ENCODE assay signal across 1 cellular context in the genomic region with DNA sequence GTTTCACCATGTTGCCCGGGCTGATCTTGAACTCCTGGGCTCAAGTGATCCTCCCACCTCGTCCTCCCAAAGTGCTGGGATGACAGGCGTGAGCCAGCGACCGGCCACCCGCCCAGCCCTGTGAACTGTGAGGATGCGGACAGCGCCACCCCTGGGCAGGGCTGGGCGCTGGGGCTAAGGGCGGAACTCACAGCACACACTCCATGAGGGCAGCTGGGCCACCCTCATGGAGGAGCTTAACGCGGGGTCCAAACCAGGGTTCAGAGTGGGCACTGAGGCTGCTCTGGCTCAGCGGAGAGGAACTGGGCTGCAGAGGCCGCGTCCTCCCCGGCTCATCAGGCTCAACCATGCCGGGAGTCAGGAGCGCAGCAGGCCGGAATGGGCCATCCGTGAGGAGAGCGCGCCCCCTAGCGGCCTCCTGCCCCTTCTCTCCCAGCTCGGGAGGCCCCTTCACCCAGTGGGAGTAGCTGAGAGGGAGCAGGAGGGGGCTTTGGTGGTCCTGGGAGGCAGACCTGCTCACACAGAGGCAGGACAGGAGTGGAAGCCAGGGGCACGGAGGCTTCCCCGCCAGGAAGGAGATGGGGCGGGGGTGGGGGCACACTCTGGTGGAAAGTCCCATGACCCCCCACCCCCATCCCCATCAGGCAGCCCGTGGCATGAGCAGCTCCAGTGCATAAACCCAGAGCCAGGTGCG.
TF ChIP-seq lines count a peak whose summit lies in the region.

No MANE protein-coding gene starts in this region.

TF ChIP-seq in K562, 482 proteins besides CTCF, POLR2A, EP300 and RAD21 (continued from another document):
- TF ChIP-seq, protein P1, sequence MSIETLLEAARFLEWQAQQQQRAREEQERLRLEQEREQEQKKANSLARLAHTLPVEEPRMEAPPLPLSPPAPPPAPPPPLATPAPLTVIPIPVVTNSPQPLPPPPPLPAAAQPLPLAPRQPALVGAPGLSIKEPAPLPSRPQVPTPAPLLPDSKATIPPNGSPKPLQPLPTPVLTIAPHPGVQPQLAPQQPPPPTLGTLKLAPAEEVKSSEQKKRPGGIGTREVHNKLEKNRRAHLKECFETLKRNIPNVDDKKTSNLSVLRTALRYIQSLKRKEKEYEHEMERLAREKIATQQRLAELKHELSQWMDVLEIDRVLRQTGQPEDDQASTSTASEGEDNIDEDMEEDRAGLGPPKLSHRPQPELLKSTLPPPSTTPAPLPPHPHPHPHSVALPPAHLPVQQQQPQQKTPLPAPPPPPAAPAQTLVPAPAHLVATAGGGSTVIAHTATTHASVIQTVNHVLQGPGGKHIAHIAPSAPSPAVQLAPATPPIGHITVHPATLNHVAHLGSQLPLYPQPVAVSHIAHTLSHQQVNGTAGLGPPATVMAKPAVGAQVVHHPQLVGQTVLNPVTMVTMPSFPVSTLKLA (conservative IDR thresholded peaks at IDR 0.05), result peak in 1 of 2 experiments; percentile 58; a peak in 2 of 4 replicates
- TF ChIP-seq, protein P2, sequence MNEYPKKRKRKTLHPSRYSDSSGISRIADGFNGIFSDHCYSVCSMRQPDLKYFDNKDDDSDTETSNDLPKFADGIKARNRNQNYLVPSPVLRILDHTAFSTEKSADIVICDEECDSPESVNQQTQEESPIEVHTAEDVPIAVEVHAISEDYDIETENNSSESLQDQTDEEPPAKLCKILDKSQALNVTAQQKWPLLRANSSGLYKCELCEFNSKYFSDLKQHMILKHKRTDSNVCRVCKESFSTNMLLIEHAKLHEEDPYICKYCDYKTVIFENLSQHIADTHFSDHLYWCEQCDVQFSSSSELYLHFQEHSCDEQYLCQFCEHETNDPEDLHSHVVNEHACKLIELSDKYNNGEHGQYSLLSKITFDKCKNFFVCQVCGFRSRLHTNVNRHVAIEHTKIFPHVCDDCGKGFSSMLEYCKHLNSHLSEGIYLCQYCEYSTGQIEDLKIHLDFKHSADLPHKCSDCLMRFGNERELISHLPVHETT (CRISPR knock-in tag; conservative IDR thresholded peaks at IDR 0.05 in 1 of 2, IDR thresholded peaks at IDR 0.05 in 1 of 2), result no peak
- TF ChIP-seq PBX2 (CRISPR knock-in tag; IDR thresholded peaks at IDR 0.05; ENCODE audit: low read depth) (no peak), PBX2 (tag; conservative IDR thresholded peaks at IDR 0.05; ENCODE audit: low read depth) (no peak), PTBP1 (IDR thresholded peaks at IDR 0.05; ENCODE audit: low read depth, low read length) (0 out of 2 replicates have a peak, but pooled peaks have one; percentile 44), PHTF2 (CRISPR knock-in tag; IDR thresholded peaks at IDR 0.05) (no peak), SMARCE1 (IDR thresholded peaks at IDR 0.05) (0 out of 2 replicates have a peak, but pooled peaks have one; percentile 44), SMARCA5 (IDR thresholded peaks at IDR 0.05) (peak; percentile 73; the same call in 1 of the 2 replicates), SMARCC2 (IDR thresholded peaks at IDR 0.05; ENCODE audit: low read depth) (0 out of 2 replicates have a peak, but pooled peaks have one; percentile 17), STAG1 (CRISPR knock-in tag; IDR thresholded peaks at IDR 0.05; ENCODE audit: borderline replicate concordance) (peak; percentile 89; the same call in 1 of the 2 replicates)
- TF ChIP-seq, protein P3, sequence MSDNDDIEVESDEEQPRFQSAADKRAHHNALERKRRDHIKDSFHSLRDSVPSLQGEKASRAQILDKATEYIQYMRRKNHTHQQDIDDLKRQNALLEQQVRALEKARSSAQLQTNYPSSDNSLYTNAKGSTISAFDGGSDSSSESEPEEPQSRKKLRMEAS (CRISPR knock-in tag; IDR thresholded peaks at IDR 0.05), result peak; percentile 68
- TF ChIP-seq, protein P4, sequence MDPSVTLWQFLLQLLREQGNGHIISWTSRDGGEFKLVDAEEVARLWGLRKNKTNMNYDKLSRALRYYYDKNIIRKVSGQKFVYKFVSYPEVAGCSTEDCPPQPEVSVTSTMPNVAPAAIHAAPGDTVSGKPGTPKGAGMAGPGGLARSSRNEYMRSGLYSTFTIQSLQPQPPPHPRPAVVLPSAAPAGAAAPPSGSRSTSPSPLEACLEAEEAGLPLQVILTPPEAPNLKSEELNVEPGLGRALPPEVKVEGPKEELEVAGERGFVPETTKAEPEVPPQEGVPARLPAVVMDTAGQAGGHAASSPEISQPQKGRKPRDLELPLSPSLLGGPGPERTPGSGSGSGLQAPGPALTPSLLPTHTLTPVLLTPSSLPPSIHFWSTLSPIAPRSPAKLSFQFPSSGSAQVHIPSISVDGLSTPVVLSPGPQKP (CRISPR knock-in tag; IDR thresholded peaks at IDR 0.05), result no peak
TF ChIP-seq in K562: peak in this region for 73.
